Comparison of ENCODE assay signal across 2 cellular contexts in genomic region chr1:36514501-36514900, GRCh38.
TF ChIP-seq lines count a peak whose summit lies in the region.

No MANE protein-coding gene starts in this region.

TF ChIP-seq in HepG2, 621 proteins besides CTCF, POLR2A, EP300 and RAD21:
- no peak for TF ChIP-seq ZSCAN25 (CRISPR knock-in tag; IDR thresholded peaks at IDR 0.05)
- 0 out of 2 replicates have a peak, but pooled peaks have one; percentile 8 for TF ChIP-seq ZSCAN22 (CRISPR knock-in tag; IDR thresholded peaks at IDR 0.05)
- TF ChIP-seq PRDM15 (CRISPR knock-in tag; IDR thresholded peaks at IDR 0.05), result no peak
- TF ChIP-seq ZNF432 (CRISPR knock-in tag; IDR thresholded peaks at IDR 0.05; ENCODE audit: borderline replicate concordance), result no peak
- peak; percentile 42; the same call in 1 of the 2 replicates for TF ChIP-seq ZBTB33 (CRISPR knock-in tag; IDR thresholded peaks at IDR 0.05)

TF ChIP-seq in H1, 55 proteins besides CTCF, POLR2A, EP300 and RAD21:
- TF ChIP-seq CHD1 (IDR thresholded peaks at IDR 0.05; ENCODE audit: low read depth, low read length) (no peak), CEBPB (IDR thresholded peaks at IDR 0.05; ENCODE audit: low read depth, low read length) (no peak), RFX5 (IDR thresholded peaks at IDR 0.05; ENCODE audit: borderline replicate concordance, low read depth, low read length) (no peak), SIX5 (IDR thresholded peaks at IDR 0.05; ENCODE audit: low read depth, low read length) (no peak), RNF2 (IDR thresholded peaks at IDR 0.05; ENCODE audit: borderline replicate concordance, low read depth, low read length, missing control alignments, poor library complexity, severe bottlenecking) (no peak), TCF12 (IDR thresholded peaks at IDR 0.05; ENCODE audit: low read depth, low read length) (no peak), EGR1 (IDR thresholded peaks at IDR 0.05; ENCODE audit: borderline replicate concordance, low read depth, low read length) (no peak), RBBP5 (IDR thresholded peaks at IDR 0.05; ENCODE audit: borderline replicate concordance, low read depth, low read length) (no peak), ASH2L (IDR thresholded peaks at IDR 0.05; ENCODE audit: low read length) (no peak), CBX8 (IDR thresholded peaks at IDR 0.05; ENCODE audit: borderline replicate concordance, low read depth, low read length) (no peak), SUZ12 (IDR thresholded peaks at IDR 0.05; ENCODE audit: low read length) (no peak), ATF3 (IDR thresholded peaks at IDR 0.05; ENCODE audit: insufficient read depth, low read depth, low read length) (no peak), POU5F1 (IDR thresholded peaks at IDR 0.05; ENCODE audit: low read depth, low read length) (no peak), CHD2 (IDR thresholded peaks at IDR 0.05; ENCODE audit: low read length) (no peak), JUND (IDR thresholded peaks at IDR 0.05; ENCODE audit: low read length) (no peak), BCL11A (IDR thresholded peaks at IDR 0.05; ENCODE audit: low read depth in 2 of 2, low read length in 2 of 2) (no peak), BRCA1 (IDR thresholded peaks at IDR 0.05; ENCODE audit: low read depth, low read length) (no peak), CREB1 (IDR thresholded peaks at IDR 0.05) (no peak)
